ENCODE assay signal across 13 cellular contexts in the genomic region with DNA sequence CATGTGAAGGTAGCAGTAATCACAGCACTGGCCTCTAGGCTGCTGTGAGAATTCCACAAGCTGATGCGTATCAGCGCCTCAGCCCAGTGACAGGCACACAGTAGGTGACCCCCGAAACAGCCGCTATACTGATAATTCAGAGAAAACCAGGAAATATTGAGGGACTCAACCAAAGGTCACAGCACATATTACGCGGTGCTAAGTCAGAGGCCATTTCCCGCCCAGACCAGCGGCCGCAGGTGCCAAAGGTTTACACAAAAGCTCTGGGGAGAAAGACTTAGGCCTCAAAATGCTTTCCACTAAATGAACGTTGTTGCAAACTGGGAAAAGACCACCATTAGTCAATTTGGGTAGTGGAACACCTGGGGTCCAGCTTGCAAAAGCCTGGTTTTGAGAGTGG.
"Had no signal": no experiment of that assay in that cellular context is flagged by ENCODE, and none has a peak within 500 bp of the region (broad histone marks: within the 10 kb centered on the region; RNA-seq: fewer than 3 reads in every experiment).

No MANE protein-coding gene starts in this region.

- DNase-seq: activated effector memory CD4-positive, alpha-beta T cell treated with Interleukin-2 at 50 U/mL for 16 hours; amygdala; brain microvascular endothelial cell; cerebellar nuclear complex; left cardiac atrium; stimulated activated CD4-positive, alpha-beta T cell treated with anti-CD3 and anti-CD28 coated beads, Interleukin-4, amount 100 ng/mL, for 4 hours; stomach; T1000 had no signal

- H3K27ac ChIP-seq: brain microvascular endothelial cell, thoracic aorta, VCaP had no signal

- H3K36me3 ChIP-seq: brain microvascular endothelial cell, stomach, thoracic aorta had no signal

- H3K36me3 Mint-ChIP-seq: activated naive CD4-positive, alpha-beta T cell treated with anti-CD3 and anti-CD28 coated beads, Interleukin-2, amount 50 U/mL, for 24 hours had no signal

- H3K9me3 Mint-ChIP-seq: activated naive CD4-positive, alpha-beta T cell treated with anti-CD3 and anti-CD28 coated beads, Interleukin-2, amount 50 U/mL, for 24 hours; dendritic cell treated with granulocyte-macrophage colony-stimulating factor and Interleukin-4, amounts not matched to agents 40 ng/mL and 50 ng/mL, for 4 days had no signal

- H3K27me3 ChIP-seq: brain microvascular endothelial cell had no signal

- ATAC-seq: left cardiac atrium had no signal

- H3K27me3 Mint-ChIP-seq: activated CD4-positive, alpha-beta T cell treated with anti-CD3 and anti-CD28 coated beads for 36 hours; activated naive CD4-positive, alpha-beta T cell treated with anti-CD3 and anti-CD28 coated beads, Interleukin-2, amount 50 U/mL, for 24 hours had no signal

- H3K9me3 ChIP-seq: stomach, thoracic aorta had no signal

- H3K4me3 Mint-ChIP-seq: activated naive CD4-positive, alpha-beta T cell treated with anti-CD3 and anti-CD28 coated beads, Interleukin-2, amount 50 U/mL, for 24 hours; dendritic cell treated with granulocyte-macrophage colony-stimulating factor and Interleukin-4, amounts not matched to agents 40 ng/mL and 50 ng/mL, for 4 days had no signal

- H3K4me3 ChIP-seq: stomach, thoracic aorta had no signal
